In the genomic region with DNA sequence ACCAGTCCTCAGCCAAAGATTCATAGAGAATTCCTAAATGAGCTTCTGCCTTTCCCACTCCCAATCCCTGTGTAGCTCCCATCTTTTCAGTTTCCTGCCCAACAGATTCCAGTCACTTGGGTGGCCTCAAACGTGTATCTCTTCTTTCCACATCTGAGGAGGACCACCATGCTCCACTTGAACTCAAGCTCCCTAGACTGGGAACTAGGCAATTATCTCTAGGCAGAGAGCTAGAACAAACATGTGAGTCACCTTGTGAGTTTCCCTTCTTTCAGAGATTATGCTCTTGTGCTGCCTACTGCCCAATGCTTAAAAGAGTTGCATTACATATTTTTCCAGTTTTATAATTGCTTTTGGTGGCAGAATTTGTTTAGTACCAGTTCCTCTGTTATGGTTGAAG, we compare ENCODE assay signal across 17 cellular contexts.
DNase-seq lines count a peak whose midpoint lies in the region; ATAC-seq and TF ChIP-seq lines count a peak whose summit lies in the region.
"Had no signal": no experiment of that assay in that cellular context is flagged by ENCODE, and none has a peak within 500 bp of the region (broad histone marks: within the 10 kb centered on the region; RNA-seq: fewer than 3 reads in every experiment).

No MANE protein-coding gene starts in this region.

- H3K36me3 ChIP-seq in fibroblast of lung (ENCODE audit: control insufficient read depth, insufficient read depth, low read length), result no peaks in the 10 kb centered on the region

- no peaks in the 10 kb centered on the region for H3K27me3 ChIP-seq in fibroblast of lung (ENCODE audit: control insufficient read depth, insufficient read depth, low read length)
- H3K27me3 ChIP-seq: testis had no signal

- H3K9me3 ChIP-seq in fibroblast of lung (ENCODE audit: control insufficient read depth, insufficient read depth, low read depth, low read length), result no peaks in the 10 kb centered on the region
- H3K9me3 ChIP-seq: testis had no signal

- CTCF ChIA-PET in RWPE1 (lab: Yijun Ruan, JAX), result no interaction called here

- peak; percentile 52 for ATAC-seq in sciatic nerve
- ATAC-seq in GM19351 (IDR thresholded peaks at IDR 0.05; ENCODE audit: unreplicated experiment), result no peak
- ATAC-seq: activated CD4-positive, CD25-positive, alpha-beta regulatory T cell treated with anti-CD3 and anti-CD28 coated beads, Interleukin-2, amount 50 U/mL, for 24 hours had no signal

- H3K79me2 ChIP-seq in fibroblast of lung (ENCODE audit: control insufficient read depth, insufficient read depth, low read length), result no peaks in the 10 kb centered on the region

- POLR2A ChIA-PET in RWPE1 (lab: Yijun Ruan, JAX; ENCODE audit: low non-redundant PET), result no interaction called here

- H4K20me1 ChIP-seq in fibroblast of lung (ENCODE audit: control insufficient read depth, extremely low read depth, insufficient read depth, low read length), result no peaks in the 10 kb centered on the region

- no peak overlapping the region for H3K4me3 ChIP-seq in fibroblast of lung (replicated peaks in 1 of 4; ENCODE audit: control extremely low read depth in 1 of 4, insufficient read depth in 1 of 4, low read depth in 3 of 4, low read length in 4 of 4)
- H3K4me3 ChIP-seq: testis had no signal

- intact Hi-C loops in sciatic nerve (cut with DNase I), result no loop called here

- no peaks in the 10 kb centered on the region for H3K4me1 ChIP-seq in fibroblast of lung (ENCODE audit: control insufficient read depth, extremely low read depth, insufficient read depth, low read length)
- H3K4me1 ChIP-seq: testis had no signal

- no peak overlapping the region for H2AFZ ChIP-seq in fibroblast of lung (ENCODE audit: low read length)

- TF ChIP-seq CTCF in RWPE1 (conservative IDR thresholded peaks at IDR 0.05; ENCODE audit: low read depth) (no peak), fibroblast of lung (conservative IDR thresholded peaks at IDR 0.05 in 1 of 2, IDR thresholded peaks at IDR 0.05 in 1 of 2; ENCODE audit: low read depth in 1 of 2, low read length in 2 of 2) (no peak)

- H3K27ac ChIP-seq in RWPE1 (no peak overlapping the region), fibroblast of lung (ENCODE audit: insufficient read depth, low read length) (no peak overlapping the region)
- H3K27ac ChIP-seq: testis had no signal

- H3K4me2 ChIP-seq in fibroblast of lung (ENCODE audit: extremely low read depth, insufficient read depth, low read length), result no peak overlapping the region

- H3K9ac ChIP-seq in fibroblast of lung (ENCODE audit: insufficient read depth, low read length), result no peak overlapping the region

- DNase-seq in NCI-H748 (lab: John Stamatoyannopoulos, UW; ENCODE audit: unreplicated experiment) (peak; percentile 38), NCI-H748 treated with DMSO at 0.1 percent for 48 hours (lab: John Stamatoyannopoulos, UW) (no peak), RWPE1 (ENCODE audit: low spot score) (peak; percentile 44), fibroblast of lung (ENCODE audit: low read depth in 2 of 2) (peak; percentile 69 to 81), sciatic nerve (ENCODE audit: low spot score) (no peak)
- DNase-seq in stimulated activated CD4-positive, alpha-beta T cell treated with anti-CD3 and anti-CD28 coated beads, Interleukin-12 subunit alpha, Interleukin-12 subunit beta, amount 100 ng/mL, for 4 hours, result no peak
- DNase-seq in activated effector memory CD4-positive, alpha-beta T cell treated with anti-CD3 and anti-CD28 coated beads, Interleukin-2, amount 50 U/mL, for 16 hours, result no peak
- DNase-seq: activated effector memory CD4-positive, alpha-beta T cell treated with Interleukin-2 at 50 U/mL for 16 hours; effector CD4-positive, alpha-beta T cell; GF-D8; immature natural killer cell; NCI-H1694; RPMI8226; stimulated activated CD4-positive, alpha-beta T cell treated with anti-CD3 and anti-CD28 coated beads, Interleukin-2, amount 100 ng/mL, for 48 hours; testis had no signal

Comparison
In these comparisons a context has a peak if more than half of its experiments do, and no peak if none do; other contexts are left out.
1. DNase-seq: peak in NCI-H748 (single experiment), RWPE1 (single experiment) and fibroblast of lung (2 of 2); none in NCI-H748 treated with DMSO at 0.1 percent for 48 hours (single experiment), sciatic nerve (single experiment), stimulated activated CD4-positive, alpha-beta T cell treated with anti-CD3 and anti-CD28 coated beads, Interleukin-12 subunit alpha, Interleukin-12 subunit beta, amount 100 ng/mL, for 4 hours (single experiment) and activated effector memory CD4-positive, alpha-beta T cell treated with anti-CD3 and anti-CD28 coated beads, Interleukin-2, amount 50 U/mL, for 16 hours (single experiment).